In genomic region chr7:119620769-119621168, GRCh38 we compare ENCODE assay signal across 15 cellular contexts.
A peak's percentile ranks its signal among the peaks of the same experiment; 100 is the strongest.
DNase-seq lines count a peak whose midpoint lies in the region; ATAC-seq and TF ChIP-seq lines count a peak whose summit lies in the region.
"Had no signal": no experiment of that assay in that cellular context is flagged by ENCODE, and none has a peak within 500 bp of the region (broad histone marks: within the 10 kb centered on the region; RNA-seq: fewer than 3 reads in every experiment).

No MANE protein-coding gene starts in this region.

- no peak overlapping the region for H3T11ph ChIP-seq in H9 (ENCODE audit: low read length)

- TF ChIP-seq CTCF in H9 (conservative IDR thresholded peaks at IDR 0.05): no peak
- TF ChIP-seq CTCF in endodermal cell (conservative IDR thresholded peaks at IDR 0.05): no peak
- TF ChIP-seq CTCF in progenitor cell of endocrine pancreas (IDR thresholded peaks at IDR 0.05; ENCODE audit: unreplicated experiment): no peak

- H2BK12ac ChIP-seq in H9 (ENCODE audit: insufficient read length, low read depth, low read length) (no peak overlapping the region), neuronal stem cell (ENCODE audit: low read length) (no peak overlapping the region)

- no peaks in the 10 kb centered on the region for H3K9me3 Mint-ChIP-seq in H9
- no peaks in the 10 kb centered on the region for H3K9me3 Mint-ChIP-seq in endodermal cell
- H3K9me3 Mint-ChIP-seq in progenitor cell of endocrine pancreas (ENCODE audit: low read depth): no peaks in the 10 kb centered on the region

- no peak overlapping the region for H3K14ac ChIP-seq in H9 (ENCODE audit: insufficient read depth, low read length)
- no peak overlapping the region for H3K14ac ChIP-seq in neuronal stem cell (ENCODE audit: low read length)

- no peak overlapping the region for H2BK5ac ChIP-seq in H9 (ENCODE audit: insufficient read length, low read length)
- no peak overlapping the region for H2BK5ac ChIP-seq in neuronal stem cell (ENCODE audit: low read length)

- no peak overlapping the region for H3K9ac ChIP-seq in H9 (ENCODE audit: extremely low read depth, insufficient read length, low read length)
- H3K9ac ChIP-seq in NT2/D1 (ENCODE audit: insufficient read length, low read depth): no peak overlapping the region
- no peak overlapping the region for H3K9ac ChIP-seq in endodermal cell (ENCODE audit: extremely low read depth, low read length, poor library complexity, severe bottlenecking)
- H3K9ac ChIP-seq in neuronal stem cell (ENCODE audit: low read depth, low read length, poor library complexity): no peak overlapping the region
- H3K9ac ChIP-seq: BLaER1 treated with 17β-estradiol and CSF1 and Interleukin-3, amounts not matched to agents 10 nM and 100 nM had no signal

- no peak overlapping the region for H3K27ac ChIP-seq in H9 (ENCODE audit: insufficient read length, low read depth, low read length)
- H3K27ac ChIP-seq in endodermal cell (ENCODE audit: low read depth, low read length): no peak overlapping the region
- H3K27ac ChIP-seq in neuronal stem cell (replicated peaks; ENCODE audit: low read length): no peak overlapping the region
- H3K27ac ChIP-seq: BLaER1 treated with 17β-estradiol and CSF1 and Interleukin-3, amounts not matched to agents 10 nM and 100 nM had no signal

- H4K8ac ChIP-seq in H9 (replicated peaks; ENCODE audit: insufficient read length, low read depth, low read length): no peak overlapping the region
- no peak overlapping the region for H4K8ac ChIP-seq in neuronal stem cell (ENCODE audit: low read depth, low read length)

- H4K5ac ChIP-seq in H9 (ENCODE audit: insufficient read length, low read depth, low read length): no peak overlapping the region

- H3K4me1 Mint-ChIP-seq in H9: peaks cover 37 to 45% of the 10 kb centered on the region in 2 experiments
- peaks cover 11% of the 10 kb centered on the region for H3K4me1 Mint-ChIP-seq in endodermal cell
- peaks cover 6% of the 10 kb centered on the region for H3K4me1 Mint-ChIP-seq in progenitor cell of endocrine pancreas (ENCODE audit: low read depth)
- H3K4me1 Mint-ChIP-seq: B cell had no signal

- H3K9me3 ChIP-seq in H9 (ENCODE audit: control insufficient read depth, low read depth, low read length): no peaks in the 10 kb centered on the region
- H3K9me3 ChIP-seq in NT2/D1 (ENCODE audit: insufficient read depth, low read length): no peaks in the 10 kb centered on the region
- no peaks in the 10 kb centered on the region for H3K9me3 ChIP-seq in endodermal cell (ENCODE audit: control insufficient read depth, low read length)
- H3K9me3 ChIP-seq in neuronal stem cell (replicated peaks in 1 of 2; ENCODE audit: control insufficient read depth in 2 of 2, insufficient read depth in 1 of 2, low read depth in 1 of 2, low read length in 2 of 2): no peaks in the 10 kb centered on the region
- H3K9me3 ChIP-seq: BLaER1 treated with 17β-estradiol and CSF1 and Interleukin-3, amounts not matched to agents 10 nM and 100 nM had no signal

- H3K27ac Mint-ChIP-seq in H9 (peak overlapping the region in 2 of 3 experiments; percentile 40 to 89; a peak in 3 of 7 replicates), endodermal cell (no peak overlapping the region), progenitor cell of endocrine pancreas (no peak overlapping the region)
- H3K27ac Mint-ChIP-seq: B cell; CD8-positive, alpha-beta T cell had no signal

- no peak overlapping the region for H3K4me2 ChIP-seq in H9 (ENCODE audit: insufficient read depth, insufficient read length, low read length)
- no peak overlapping the region for H3K4me2 ChIP-seq in neuronal stem cell (ENCODE audit: insufficient read depth, low read length, poor library complexity, severe bottlenecking)
- H3K4me2 ChIP-seq: BLaER1 treated with 17β-estradiol and CSF1 and Interleukin-3, amounts not matched to agents 10 nM and 100 nM had no signal

- no peak overlapping the region for H3K56ac ChIP-seq in H9 (ENCODE audit: insufficient read length, low read depth, low read length)

- H3K36me3 Mint-ChIP-seq in H9 (ENCODE audit: insufficient read depth in 1 of 3, low read depth in 3 of 3) (no peaks in the 10 kb centered on the region), endodermal cell (ENCODE audit: low read depth) (no peaks in the 10 kb centered on the region), progenitor cell of endocrine pancreas (ENCODE audit: insufficient read depth) (no peaks in the 10 kb centered on the region)
- H3K36me3 Mint-ChIP-seq: CD8-positive, alpha-beta T cell had no signal

- H3K4ac ChIP-seq in H9 (ENCODE audit: low read depth, low read length): no peak overlapping the region
- H3K4ac ChIP-seq in neuronal stem cell (ENCODE audit: low read length): no peak overlapping the region

- H2AFZ ChIP-seq in H9 (ENCODE audit: low read length) (peak overlapping the region; percentile 29), neuronal stem cell (ENCODE audit: low read length) (no peak overlapping the region)

- no peak overlapping the region for H2BK15ac ChIP-seq in H9 (ENCODE audit: low read depth, low read length)
- H2BK15ac ChIP-seq in neuronal stem cell (ENCODE audit: low read length): no peak overlapping the region

- H3K4me1 ChIP-seq in H9 (ENCODE audit: insufficient read depth, low read length) (no peaks in the 10 kb centered on the region; the same call in 1 of the 2 replicates), NT2/D1 (ENCODE audit: insufficient read depth, insufficient read length) (no peaks in the 10 kb centered on the region), endodermal cell (ENCODE audit: control insufficient read depth, insufficient read depth, low read length) (no peaks in the 10 kb centered on the region), neuronal stem cell (ENCODE audit: control insufficient read depth in 2 of 2, insufficient read depth in 1 of 2, low read depth in 1 of 2, low read length in 2 of 2) (peaks cover 0 to 3% of the 10 kb centered on the region in 2 donors)
- H3K4me1 ChIP-seq: BLaER1 treated with 17β-estradiol and CSF1 and Interleukin-3, amounts not matched to agents 10 nM and 100 nM had no signal

- no peak overlapping the region for H2AK5ac ChIP-seq in H9 (ENCODE audit: insufficient read length, low read length)
- no peak overlapping the region for H2AK5ac ChIP-seq in neuronal stem cell (ENCODE audit: low read depth, low read length)

- ATAC-seq in GM21390 (IDR thresholded peaks at IDR 0.05; ENCODE audit: unreplicated experiment): no peak
- ATAC-seq: CD8-positive, alpha-beta T cell had no signal

- H4K91ac ChIP-seq in H9 (ENCODE audit: insufficient read length, low read depth, low read length): no peak overlapping the region
- H4K91ac ChIP-seq in neuronal stem cell (ENCODE audit: low read depth, low read length, poor library complexity): no peak overlapping the region

- H3K27me3 Mint-ChIP-seq in H9 (ENCODE audit: low read depth): peaks cover 9% of the 10 kb centered on the region; the same call in 1 of the 2 replicates
- H3K27me3 Mint-ChIP-seq in endodermal cell (ENCODE audit: insufficient read depth): peaks cover 5% of the 10 kb centered on the region
- no peaks in the 10 kb centered on the region for H3K27me3 Mint-ChIP-seq in progenitor cell of endocrine pancreas
- H3K27me3 Mint-ChIP-seq: B cell had no signal

- H4K20me1 ChIP-seq in H9 (ENCODE audit: control insufficient read depth, insufficient read depth, insufficient read length): no peaks in the 10 kb centered on the region
- H4K20me1 ChIP-seq: BLaER1 treated with 17β-estradiol and CSF1 and Interleukin-3, amounts not matched to agents 10 nM and 100 nM had no signal

- H2BK120ac ChIP-seq in H9 (ENCODE audit: low read depth, low read length, poor library complexity, severe bottlenecking) (no peak overlapping the region), neuronal stem cell (ENCODE audit: low read depth, low read length) (no peak overlapping the region)

- peak overlapping the region; percentile 32 for H2BK20ac ChIP-seq in H9 (ENCODE audit: low read depth, low read length, poor library complexity, severe bottlenecking)

- H3K79me1 ChIP-seq in H9 (ENCODE audit: insufficient read depth, low read depth, low read length, poor library complexity, severe bottlenecking) (no peaks in the 10 kb centered on the region), neuronal stem cell (ENCODE audit: low read depth, low read length) (no peaks in the 10 kb centered on the region)

- WGBS in H9 (ENCODE audit: extremely low coverage, insufficient read length, low lambda C conversion rate): no CpG with 5 or more reads among the region's 4 CpGs
- WGBS in endodermal cell (ENCODE audit: insufficient coverage in 1 of 2, insufficient read length in 1 of 2), 2 experiments: 50 to 54% methylated on average over 4 of the region's 4 CpGs
- no CpG with 5 or more reads among the region's 4 CpGs for WGBS in neuronal stem cell (ENCODE audit: extremely low coverage in 2 of 2, insufficient read length in 2 of 2, insufficient replicate concordance in 1 of 2), 2 donors

- no peaks in the 10 kb centered on the region for H3K79me2 ChIP-seq in H9 (ENCODE audit: insufficient read depth, low read length)

- no peaks in the 10 kb centered on the region for H3K36me3 ChIP-seq in NT2/D1 (ENCODE audit: insufficient read depth, insufficient read length, low read length)
- H3K36me3 ChIP-seq in endodermal cell (ENCODE audit: control insufficient read depth, insufficient read depth, low read length): no peaks in the 10 kb centered on the region
- no peaks in the 10 kb centered on the region for H3K36me3 ChIP-seq in neuronal stem cell (replicated peaks in 1 of 2; ENCODE audit: control insufficient read depth in 2 of 2, insufficient read depth in 2 of 2, low read length in 2 of 2)
- H3K36me3 ChIP-seq: BLaER1 treated with 17β-estradiol and CSF1 and Interleukin-3, amounts not matched to agents 10 nM and 100 nM had no signal

- H3K27me3 ChIP-seq in H9 (ENCODE audit: insufficient read depth, low read length) (no peaks in the 10 kb centered on the region), NT2/D1 (ENCODE audit: insufficient read depth, insufficient read length) (no peaks in the 10 kb centered on the region), endodermal cell (ENCODE audit: control insufficient read depth, insufficient read depth, low read length, poor library complexity, severe bottlenecking) (no peaks in the 10 kb centered on the region), neuronal stem cell (ENCODE audit: control insufficient read depth in 3 of 3, insufficient read depth in 3 of 3, low read depth in 1 of 3, low read length in 3 of 3) (no peaks in the 10 kb centered on the region)
- H3K27me3 ChIP-seq: BLaER1 treated with 17β-estradiol and CSF1 and Interleukin-3, amounts not matched to agents 10 nM and 100 nM had no signal

- no peaks in the 10 kb centered on the region for H3K23me2 ChIP-seq in H9 (ENCODE audit: insufficient read length, low read depth, low read length, poor library complexity, severe bottlenecking)

- H3K18ac ChIP-seq in H9 (ENCODE audit: insufficient read length, low read depth, low read length) (no peak overlapping the region), neuronal stem cell (ENCODE audit: low read length) (no peak overlapping the region)

- no peak for DNase-seq in H9
- peak; percentile 8 for DNase-seq in NT2/D1 (ENCODE audit: low read depth, low spot score)
- no peak for DNase-seq in endodermal cell
- DNase-seq in neuronal stem cell (ENCODE audit: low spot score): peak; percentile 31
- no peak for DNase-seq in progenitor cell of endocrine pancreas (ENCODE audit: low spot score, unreplicated experiment)
- no peak for DNase-seq in AG08395 (ENCODE audit: low spot score)
- DNase-seq: 8988T; Calu3; CD8-positive, alpha-beta T cell; DMS79 treated with DMSO at 0.1 percent for 48 hours; GF-D8; HCEC 1CT had no signal

- no peak overlapping the region for H3K4me3 ChIP-seq in NT2/D1 (ENCODE audit: insufficient read length, low read depth)
- H3K4me3 ChIP-seq in endodermal cell (ENCODE audit: low read length): peak overlapping the region; percentile 6
- no peak overlapping the region for H3K4me3 ChIP-seq in neuronal stem cell (ENCODE audit: low read length in 2 of 2)
- H3K4me3 ChIP-seq: BLaER1 treated with 17β-estradiol and CSF1 and Interleukin-3, amounts not matched to agents 10 nM and 100 nM had no signal

- H3K4me3 Mint-ChIP-seq in H9 (no peak overlapping the region), endodermal cell (no peak overlapping the region), progenitor cell of endocrine pancreas (ENCODE audit: low read depth) (no peak overlapping the region)
- H3K4me3 Mint-ChIP-seq: B cell; CD8-positive, alpha-beta T cell had no signal

- H3K23ac ChIP-seq in H9 (ENCODE audit: insufficient read length, low read depth, low read length) (no peak overlapping the region), neuronal stem cell (ENCODE audit: low read depth, low read length, poor library complexity) (no peak overlapping the region)

Comparison
In these comparisons a context has a peak if more than half of its experiments do, and no peak if none do; other contexts are left out.
1. DNase-seq: peak in NT2/D1 (single experiment) and neuronal stem cell (single experiment); none in H9 (single experiment), endodermal cell (single experiment), progenitor cell of endocrine pancreas (single experiment) and AG08395 (single experiment).
2. H3K27ac Mint-ChIP-seq: peak in H9 (2 of 3); none in endodermal cell (single experiment) and progenitor cell of endocrine pancreas (single experiment).